ENCODE assay signal across 8 cellular contexts in genomic region chr1:6033986-6034749, GRCh38. TPM values are rescaled to one million over a fixed set of nuclear protein-coding genes. Genes with fewer than 3 reads are reported as not detected.
DNase-seq lines count a peak whose midpoint lies in the region; ATAC-seq and TF ChIP-seq lines count a peak whose summit lies in the region.

No MANE protein-coding gene starts in this region.

- peak; percentile 36 for TF ChIP-seq CTCF in RWPE2 (IDR thresholded peaks at IDR 0.05; ENCODE audit: poor library complexity, severe bottlenecking)
- TF ChIP-seq CTCF in brain microvascular endothelial cell (IDR thresholded peaks at IDR 0.05; ENCODE audit: low read depth, low read length, missing control alignments), result peak; percentile 85

- H3K27me3 ChIP-seq in RWPE2 (ENCODE audit: insufficient read depth, poor library complexity, severe bottlenecking) (no peaks in the 10 kb centered on the region), brain microvascular endothelial cell (replicated peaks) (peaks cover 13% of the 10 kb centered on the region)

- H3K36me3 ChIP-seq in RWPE2 (ENCODE audit: low read depth), result no peaks in the 10 kb centered on the region
- no peaks in the 10 kb centered on the region for H3K36me3 ChIP-seq in brain microvascular endothelial cell (replicated peaks)

- H3K4me1 ChIP-seq in RWPE2 (ENCODE audit: insufficient read depth, poor library complexity, severe bottlenecking), result no peaks in the 10 kb centered on the region

- no peak overlapping the region for H3K4me3 ChIP-seq in RWPE2 (ENCODE audit: severe bottlenecking)
- H3K4me3 ChIP-seq in brain microvascular endothelial cell (ENCODE audit: low read depth, low read length), result no peak overlapping the region

- intact Hi-C loops in Right ventricle myocardium inferior (cut with DNase I), result no loop called here
- intact Hi-C loops in cardiac septum (cut with DNase I), result no loop called here

- peak; percentile 81 for DNase-seq in Right ventricle myocardium inferior (ENCODE audit: missing footprints)
- no peak for DNase-seq in cardiac septum (ENCODE audit: low spot score)
- no peak for DNase-seq in RWPE2 (ENCODE audit: low spot score)
- peak; percentile 28 for DNase-seq in brain microvascular endothelial cell
- DNase-seq in islet precursor cell, result peak; percentile 82
- DNase-seq in stimulated activated CD8-positive, alpha-beta memory T cell treated with anti-CD3 and anti-CD28 coated beads, Interleukin-4, amount 100 ng/mL, for 48 hours, result peak; percentile 64
- no peak for DNase-seq in NCI-H774 (lab: John Stamatoyannopoulos, UW)

- in situ Hi-C loops in brain microvascular endothelial cell (cut with HindIII; ENCODE audit: low pct_ligation_motif_present, low sequenced_read_pairs), result no loop called here

- H3K9me3 ChIP-seq in RWPE2 (ENCODE audit: severe bottlenecking), result no peaks in the 10 kb centered on the region

- H3K27ac ChIP-seq in RWPE2 (ENCODE audit: poor library complexity, severe bottlenecking) (no peak overlapping the region), brain microvascular endothelial cell (no peak overlapping the region)

- ATAC-seq in Right ventricle myocardium inferior (no peak), RWPE2 (ENCODE audit: low read depth) (peak; percentile 45; the same call in 2 of the 3 replicates), HG03097 (IDR thresholded peaks at IDR 0.05; ENCODE audit: low FRiP score, unreplicated experiment) (no peak)

RNA-seq across cellular contexts. Expression of gene KCNAB2, which starts 11.5 kb away (rescaled TPM):
- total RNA-seq in Right ventricle myocardium inferior (21.0 TPM), cardiac septum (19.3 TPM)

RNA-seq across cellular contexts. Expression of gene NPHP4, which starts 41.9 kb away (rescaled TPM):
- total RNA-seq in Right ventricle myocardium inferior (4.8 TPM), cardiac septum (6.6 TPM)

Comparison
In these comparisons a context has a peak if more than half of its experiments do, and no peak if none do; other contexts are left out.
1. DNase-seq: peak in Right ventricle myocardium inferior (single experiment), brain microvascular endothelial cell (single experiment), islet precursor cell (single experiment) and stimulated activated CD8-positive, alpha-beta memory T cell treated with anti-CD3 and anti-CD28 coated beads, Interleukin-4, amount 100 ng/mL, for 48 hours (single experiment); none in cardiac septum (single experiment), RWPE2 (single experiment) and NCI-H774 (single experiment).